In the genomic region with DNA sequence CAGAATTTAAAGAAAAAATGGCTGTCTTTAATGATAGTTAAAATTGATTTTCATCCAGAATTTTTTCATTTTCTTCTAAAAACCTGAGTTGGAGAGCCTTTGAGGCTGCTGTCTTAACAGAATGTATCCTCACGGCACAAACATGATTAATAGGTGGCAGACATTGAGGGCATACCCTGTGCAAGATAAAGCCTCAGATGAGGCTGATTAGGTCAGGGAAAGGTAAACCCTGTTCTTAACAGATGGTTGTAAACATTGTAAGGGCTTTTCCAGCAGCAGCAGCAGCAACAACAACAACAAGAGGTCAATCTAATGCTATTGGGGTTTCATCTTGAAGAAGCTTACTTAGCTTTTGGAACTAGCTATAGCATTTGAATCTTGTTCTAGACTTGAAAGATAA, we compare ENCODE assay signal across 18 cellular contexts. TPM values are rescaled to one million over a fixed set of nuclear protein-coding genes. Genes with fewer than 3 reads are reported as not detected.
DNase-seq lines count a peak whose midpoint lies in the region; ATAC-seq and TF ChIP-seq lines count a peak whose summit lies in the region.
"Had no signal": no experiment of that assay in that cellular context is flagged by ENCODE, and none has a peak within 500 bp of the region (broad histone marks: within the 10 kb centered on the region; RNA-seq: fewer than 3 reads in every experiment).

No MANE protein-coding gene starts in this region.

- peaks cover 13 to 28% of the 10 kb centered on the region in 2 donors for H3K36me3 Mint-ChIP-seq in activated T-cell treated with anti-CD3 and anti-CD28 coated beads, Interleukin-2, amount 50 U/mL, for 72 hours (ENCODE audit: insufficient read depth in 2 of 2)
- peaks cover 46% of the 10 kb centered on the region for H3K36me3 Mint-ChIP-seq in activated T-cell treated with anti-CD3 and anti-CD28 coated beads, Interleukin-2, amount 50 U/mL, for 4 hours (ENCODE audit: insufficient read depth)
- peaks cover 53% of the 10 kb centered on the region for H3K36me3 Mint-ChIP-seq in T-cell
- H3K36me3 Mint-ChIP-seq in stimulated activated naive B cell treated with anti-CD40 and anti-IgM and Interleukin-4, amounts not matched to agents 10 μg/mL and 1 μg/mL and 100 μg/mL, for 72 hours, result peaks cover 5 to 38% of the 10 kb centered on the region in 2 donors

- POLR2A ChIA-PET in T-cell (lab: Charles Lee), result interaction anchor here (0.6 kb wide), 2 partner anchors 50 to 97 kb away, joined by 3 to 4 read pairs; no protein-coding TSS in a partner anchor
- POLR2A ChIA-PET in HEK293T (lab: Yijun Ruan, JAX), result no interaction called here

- no peak for ATAC-seq in activated T-cell treated with anti-CD3 and anti-CD28 coated beads, Interleukin-2, amount 50 U/mL, for 72 hours (replicated peaks in 1 of 2)
- ATAC-seq in activated T-cell treated with anti-CD3 and anti-CD28 coated beads, Interleukin-2, amount 50 U/mL, for 4 hours, result no peak
- no peak for ATAC-seq in T-cell (replicated peaks in 1 of 4)
- no peak for ATAC-seq in stimulated activated naive B cell treated with anti-CD40 and anti-IgM and Interleukin-4, amounts not matched to agents 10 μg/mL and 1 μg/mL and 100 μg/mL, for 72 hours (replicated peaks)
- ATAC-seq in HG03139 (IDR thresholded peaks at IDR 0.05; ENCODE audit: unreplicated experiment), result no peak

- no peaks in the 10 kb centered on the region for H3K36me3 ChIP-seq in mesendoderm (ENCODE audit: control insufficient read depth, insufficient read depth, low read length)

- no peaks in the 10 kb centered on the region for H3K9me3 Mint-ChIP-seq in activated T-cell treated with anti-CD3 and anti-CD28 coated beads, Interleukin-2, amount 50 U/mL, for 72 hours
- H3K9me3 Mint-ChIP-seq in activated T-cell treated with anti-CD3 and anti-CD28 coated beads, Interleukin-2, amount 50 U/mL, for 4 hours, result peaks cover 5% of the 10 kb centered on the region
- H3K9me3 Mint-ChIP-seq in T-cell, result no peaks in the 10 kb centered on the region
- no peaks in the 10 kb centered on the region for H3K9me3 Mint-ChIP-seq in stimulated activated naive B cell treated with anti-CD40 and anti-IgM and Interleukin-4, amounts not matched to agents 10 μg/mL and 1 μg/mL and 100 μg/mL, for 72 hours
- H3K9me3 Mint-ChIP-seq: HFFc6 had no signal

- H2BK15ac ChIP-seq in mesendoderm (replicated peaks; ENCODE audit: low read depth), result no peak overlapping the region

- no peak overlapping the region for H3K18ac ChIP-seq in mesendoderm (ENCODE audit: low read length)

- H3K4me1 Mint-ChIP-seq in activated T-cell treated with anti-CD3 and anti-CD28 coated beads, Interleukin-2, amount 50 U/mL, for 72 hours (ENCODE audit: low read depth), result peaks cover 65% of the 10 kb centered on the region
- H3K4me1 Mint-ChIP-seq in activated T-cell treated with anti-CD3 and anti-CD28 coated beads, Interleukin-2, amount 50 U/mL, for 4 hours (ENCODE audit: low read depth), result peaks cover 82% of the 10 kb centered on the region
- peaks cover 82 to 87% (median 85%) of the 10 kb centered on the region in 3 donors for H3K4me1 Mint-ChIP-seq in T-cell
- H3K4me1 Mint-ChIP-seq in stimulated activated naive B cell treated with anti-CD40 and anti-IgM and Interleukin-4, amounts not matched to agents 10 μg/mL and 1 μg/mL and 100 μg/mL, for 72 hours, result peaks cover 31 to 75% of the 10 kb centered on the region in 2 donors

- no peak overlapping the region for H2BK5ac ChIP-seq in mesendoderm (ENCODE audit: low read length)

- H3K4me3 Mint-ChIP-seq in activated T-cell treated with anti-CD3 and anti-CD28 coated beads, Interleukin-2, amount 50 U/mL, for 72 hours, result peak overlapping the region in 1 of 2 donors; percentile 49
- no peak overlapping the region for H3K4me3 Mint-ChIP-seq in activated T-cell treated with anti-CD3 and anti-CD28 coated beads, Interleukin-2, amount 50 U/mL, for 4 hours
- peak overlapping the region in 1 of 3 donors; percentile 4 for H3K4me3 Mint-ChIP-seq in T-cell
- no peak overlapping the region for H3K4me3 Mint-ChIP-seq in stimulated activated naive B cell treated with anti-CD40 and anti-IgM and Interleukin-4, amounts not matched to agents 10 μg/mL and 1 μg/mL and 100 μg/mL, for 72 hours
- H3K4me3 Mint-ChIP-seq: HFFc6 had no signal

- H3K56ac ChIP-seq in mesendoderm (ENCODE audit: low read length), result no peak overlapping the region

- H3K27me3 ChIP-seq in mesendoderm (ENCODE audit: insufficient read depth, low read length, poor library complexity), result no peaks in the 10 kb centered on the region

- H4K8ac ChIP-seq in mesendoderm (ENCODE audit: low read depth, low read length), result peak overlapping the region; percentile 39

- DNase-seq in activated T-cell treated with anti-CD3 and anti-CD28 coated beads, Interleukin-2, amount 50 U/mL, for 72 hours, result no peak
- no peak for DNase-seq in activated T-cell treated with anti-CD3 and anti-CD28 coated beads, Interleukin-2, amount 50 U/mL, for 4 hours
- no peak for DNase-seq in T-cell
- peak; percentile 23 for DNase-seq in mesendoderm
- no peak for DNase-seq in stimulated activated naive B cell treated with anti-CD40 and anti-IgM and Interleukin-4, amounts not matched to agents 10 μg/mL and 1 μg/mL and 100 μg/mL, for 72 hours
- DNase-seq in HEK293T (ENCODE audit: extremely low spot score), result no peak
- DNase-seq in NK-92 (lab: John Stamatoyannopoulos, UW; ENCODE audit: unreplicated experiment), result no peak
- DNase-seq: GF-D8, HFFc6, KBM-7, NCI-H1092, NCI-H1694, NCI-H2107, NCI-H226, NCI-H526 treated with DMSO at 0.1 percent for 48 hours, PC-9 had no signal

- no CpG with 5 or more reads among the region's 1 CpG for WGBS in mesendoderm (ENCODE audit: extremely low coverage, insufficient coverage, low lambda C conversion rate)

- no peak overlapping the region for H2BK120ac ChIP-seq in mesendoderm (ENCODE audit: low read depth, low read length)

- CTCF ChIA-PET in T-cell (lab: Charles Lee), result no interaction called here
- CTCF ChIA-PET in HEK293T (lab: Yijun Ruan, JAX), result no interaction called here

- H3K79me2 ChIP-seq in mesendoderm (ENCODE audit: control insufficient read depth, insufficient read depth, low read length), result no peaks in the 10 kb centered on the region

- no peaks in the 10 kb centered on the region for H3K27me3 Mint-ChIP-seq in activated T-cell treated with anti-CD3 and anti-CD28 coated beads, Interleukin-2, amount 50 U/mL, for 72 hours (ENCODE audit: low read depth)
- H3K27me3 Mint-ChIP-seq in activated T-cell treated with anti-CD3 and anti-CD28 coated beads, Interleukin-2, amount 50 U/mL, for 4 hours (ENCODE audit: low read depth), result no peaks in the 10 kb centered on the region
- H3K27me3 Mint-ChIP-seq in T-cell, result no peaks in the 10 kb centered on the region
- H3K27me3 Mint-ChIP-seq in stimulated activated naive B cell treated with anti-CD40 and anti-IgM and Interleukin-4, amounts not matched to agents 10 μg/mL and 1 μg/mL and 100 μg/mL, for 72 hours, result no peaks in the 10 kb centered on the region

- no peak overlapping the region for H3K4ac ChIP-seq in mesendoderm (ENCODE audit: low read depth, low read length)

- no peak overlapping the region for H3K4me3 ChIP-seq in mesendoderm (ENCODE audit: low read length)
- H3K4me3 ChIP-seq: PC-9 had no signal

- no peak overlapping the region for H3K4me2 ChIP-seq in mesendoderm (ENCODE audit: low read length)
- H3K4me2 ChIP-seq: PC-9 had no signal

- no peaks in the 10 kb centered on the region for H3K79me1 ChIP-seq in mesendoderm (ENCODE audit: low read length)

- H3K4me1 ChIP-seq in mesendoderm (ENCODE audit: control insufficient read depth, low read depth, low read length), result no peaks in the 10 kb centered on the region

- no peak overlapping the region for H4K5ac ChIP-seq in mesendoderm (ENCODE audit: low read length)

- peak overlapping the region; percentile 57 for H3K27ac Mint-ChIP-seq in activated T-cell treated with anti-CD3 and anti-CD28 coated beads, Interleukin-2, amount 50 U/mL, for 72 hours
- peak overlapping the region; percentile 19 to 64 for H3K27ac Mint-ChIP-seq in T-cell
- H3K27ac Mint-ChIP-seq in stimulated activated naive B cell treated with anti-CD40 and anti-IgM and Interleukin-4, amounts not matched to agents 10 μg/mL and 1 μg/mL and 100 μg/mL, for 72 hours, result peak overlapping the region; percentile 51
- H3K27ac Mint-ChIP-seq: HFFc6 had no signal

- no peak overlapping the region for H3K27ac ChIP-seq in mesendoderm (ENCODE audit: low read depth, low read length)
- H3K27ac ChIP-seq: C4-2B, PC-9 had no signal

- H3K9ac ChIP-seq in mesendoderm (ENCODE audit: low read length), result no peak overlapping the region

- H2AK5ac ChIP-seq in mesendoderm (ENCODE audit: low read length), result no peak overlapping the region

- no peak overlapping the region for H3K23ac ChIP-seq in mesendoderm (ENCODE audit: low read length)

TF ChIP-seq in HEK293T, 16 proteins besides CTCF, POLR2A, EP300 and RAD21:
- TF ChIP-seq SP1 (IDR thresholded peaks at IDR 0.05) (no peak), LEF1 (IDR thresholded peaks at IDR 0.05; ENCODE audit: borderline replicate concordance) (no peak), FOXA1 (IDR thresholded peaks at IDR 0.05) (no peak), ZNF384 (IDR thresholded peaks at IDR 0.05) (no peak), L3MBTL2 (conservative IDR thresholded peaks at IDR 0.05) (no peak), BHLHE40 (IDR thresholded peaks at IDR 0.05; ENCODE audit: borderline replicate concordance) (no peak), CTBP1 (IDR thresholded peaks at IDR 0.05; ENCODE audit: borderline replicate concordance) (no peak), NFRKB (IDR thresholded peaks at IDR 0.05) (no peak), ELF4 (IDR thresholded peaks at IDR 0.05) (no peak), SUZ12 (IDR thresholded peaks at IDR 0.05) (no peak), TARDBP (IDR thresholded peaks at IDR 0.05) (no peak), FOXK2 (IDR thresholded peaks at IDR 0.05) (no peak), FOXM1 (IDR thresholded peaks at IDR 0.05; ENCODE audit: borderline replicate concordance) (no peak), HDGF (IDR thresholded peaks at IDR 0.05; ENCODE audit: borderline replicate concordance) (no peak), ARNT (IDR thresholded peaks at IDR 0.05) (no peak)
- TF ChIP-seq, protein P1, sequence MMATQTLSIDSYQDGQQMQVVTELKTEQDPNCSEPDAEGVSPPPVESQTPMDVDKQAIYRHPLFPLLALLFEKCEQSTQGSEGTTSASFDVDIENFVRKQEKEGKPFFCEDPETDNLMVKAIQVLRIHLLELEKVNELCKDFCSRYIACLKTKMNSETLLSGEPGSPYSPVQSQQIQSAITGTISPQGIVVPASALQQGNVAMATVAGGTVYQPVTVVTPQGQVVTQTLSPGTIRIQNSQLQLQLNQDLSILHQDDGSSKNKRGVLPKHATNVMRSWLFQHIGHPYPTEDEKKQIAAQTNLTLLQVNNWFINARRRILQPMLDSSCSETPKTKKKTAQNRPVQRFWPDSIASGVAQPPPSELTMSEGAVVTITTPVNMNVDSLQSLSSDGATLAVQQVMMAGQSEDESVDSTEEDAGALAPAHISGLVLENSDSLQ (IDR thresholded peaks at IDR 0.05), result no peak

RNA-seq across cellular contexts. Expression of a gene that starts 17.4 kb away (rescaled TPM):
- total RNA-seq in activated T-cell treated with anti-CD3 and anti-CD28 coated beads, Interleukin-2, amount 50 U/mL, for 72 hours, result 100 to 1,000 TPM; 233 to 250 TPM
- total RNA-seq in activated T-cell treated with anti-CD3 and anti-CD28 coated beads, Interleukin-2, amount 50 U/mL, for 4 hours, result 10 to 100 TPM; 28.4 to 47.3 (median 42.9) TPM
- total RNA-seq in T-cell, result 100 to 1,000 TPM in 2 of 5 donors, 10 to 100 TPM in 3; 82.2 to 197 (median 99.0) TPM
- polyA plus RNA-seq in mesendoderm (2013, experiment 1 of 2), result 10.6 TPM
- polyA plus RNA-seq in mesendoderm (2013, experiment 2 of 2), result 10.4 TPM
